ENCODE assay signal across 8 cellular contexts in the genomic region with DNA sequence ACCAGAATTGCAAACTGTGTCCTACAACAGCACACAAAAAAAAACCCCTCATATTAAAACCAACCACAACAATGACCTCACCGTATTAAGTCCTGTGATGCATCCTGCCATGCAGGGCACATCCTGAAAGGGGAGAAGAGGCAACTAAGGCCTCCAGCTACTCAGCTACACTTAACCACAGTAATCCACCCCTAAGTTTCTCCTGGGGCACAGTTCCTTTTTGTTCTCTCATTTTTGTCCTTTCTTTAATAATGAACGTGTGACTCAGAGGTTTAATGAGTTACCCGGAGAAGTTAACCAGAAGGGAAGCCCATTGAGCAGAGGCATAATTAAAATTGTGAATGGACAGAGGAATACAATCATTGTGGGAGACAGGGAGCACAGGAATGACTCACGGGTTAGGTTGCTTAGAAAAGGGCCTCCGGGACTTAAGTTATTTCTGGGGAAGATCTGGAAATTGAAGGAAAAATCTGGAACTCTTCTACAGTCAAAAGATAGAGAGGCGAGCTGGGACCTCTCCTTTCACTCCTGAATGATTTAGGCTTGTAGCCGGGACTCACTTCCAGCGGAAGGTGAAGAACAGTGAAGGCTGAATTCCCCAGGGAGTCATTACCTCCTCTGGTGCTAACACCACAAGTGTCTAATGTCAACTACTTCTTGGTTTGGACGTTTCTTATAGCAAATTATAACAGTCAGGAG. TPM values are rescaled to one million over a fixed set of nuclear protein-coding genes. Genes with fewer than 3 reads are reported as not detected.
DNase-seq lines count a peak whose midpoint lies in the region; TF ChIP-seq lines count a peak whose summit lies in the region.

No MANE protein-coding gene starts in this region.

- H3K27ac ChIP-seq in BLaER1 treated with 17β-estradiol and CSF1 and Interleukin-3, amounts not matched to agents 10 nM and 100 nM, result peak overlapping the region in 1 of 11 experiments; percentile 16; a peak in 1 of 22 replicates
- peak overlapping the region; percentile 81 for H3K27ac ChIP-seq in neuronal stem cell (replicated peaks; ENCODE audit: low read length)

- H3K4me1 Mint-ChIP-seq in activated CD4-positive, alpha-beta T cell treated with anti-CD3 and anti-CD28 coated beads, Interleukin-2, amount 10 ng/mL, durations not matched to agents 7 days and 5 days, result peaks cover 10% of the 10 kb centered on the region

- WGBS in neuronal stem cell (ENCODE audit: extremely low coverage in 2 of 2, insufficient read length in 2 of 2, insufficient replicate concordance in 1 of 2), 2 donors, result no CpG with 5 or more reads among the region's 9 CpGs

- peak overlapping the region; percentile 36 for H2AFZ ChIP-seq in neuronal stem cell (ENCODE audit: low read length)

- POLR2A ChIA-PET in activated CD4-positive, alpha-beta T cell treated with anti-CD3 and anti-CD28 coated beads, Interleukin-2, amount 10 ng/mL, durations not matched to agents 7 days and 5 days (lab: Charles Lee), result no interaction called here

- no peak overlapping the region for H2AK5ac ChIP-seq in neuronal stem cell (ENCODE audit: low read depth, low read length)

- H3K36me3 ChIP-seq in BLaER1 treated with 17β-estradiol and CSF1 and Interleukin-3, amounts not matched to agents 10 nM and 100 nM, result no peaks in the 10 kb centered on the region
- no peaks in the 10 kb centered on the region for H3K36me3 ChIP-seq in neuronal stem cell (replicated peaks in 1 of 2; ENCODE audit: control insufficient read depth in 2 of 2, insufficient read depth in 2 of 2, low read length in 2 of 2)

- peaks cover 12% of the 10 kb centered on the region for H3K9me3 Mint-ChIP-seq in activated CD4-positive, alpha-beta T cell treated with anti-CD3 and anti-CD28 coated beads, Interleukin-2, amount 10 ng/mL, durations not matched to agents 7 days and 5 days

- peaks cover 15% of the 10 kb centered on the region for H3K36me3 Mint-ChIP-seq in activated CD4-positive, alpha-beta T cell treated with anti-CD3 and anti-CD28 coated beads, Interleukin-2, amount 10 ng/mL, durations not matched to agents 7 days and 5 days (ENCODE audit: low read depth)

- no peak overlapping the region for H2BK120ac ChIP-seq in neuronal stem cell (ENCODE audit: low read depth, low read length)

- H3K79me1 ChIP-seq in neuronal stem cell (ENCODE audit: low read depth, low read length), result no peaks in the 10 kb centered on the region

- H3K4me1 ChIP-seq in BLaER1 treated with 17β-estradiol and CSF1 and Interleukin-3, amounts not matched to agents 10 nM and 100 nM, result peaks cover 11 to 17% (median 12%) of the 10 kb centered on the region in 10 experiments
- H3K4me1 ChIP-seq in neuronal stem cell (ENCODE audit: control insufficient read depth in 2 of 2, insufficient read depth in 1 of 2, low read depth in 1 of 2, low read length in 2 of 2), result peaks cover 12 to 17% of the 10 kb centered on the region in 2 donors

- H3K4me2 ChIP-seq in BLaER1 treated with 17β-estradiol and CSF1 and Interleukin-3, amounts not matched to agents 10 nM and 100 nM, result peak overlapping the region; percentile 3 to 51 (median 34)
- H3K4me2 ChIP-seq in neuronal stem cell (ENCODE audit: insufficient read depth, low read length, poor library complexity, severe bottlenecking), result peak overlapping the region; percentile 28

- no peak overlapping the region for H3K9ac ChIP-seq in BLaER1 treated with 17β-estradiol and CSF1 and Interleukin-3, amounts not matched to agents 10 nM and 100 nM
- H3K9ac ChIP-seq in neuronal stem cell (ENCODE audit: low read depth, low read length, poor library complexity), result no peak overlapping the region

- H3K4me3 Mint-ChIP-seq in activated CD4-positive, alpha-beta T cell treated with anti-CD3 and anti-CD28 coated beads, Interleukin-2, amount 10 ng/mL, durations not matched to agents 7 days and 5 days, result no peak overlapping the region

- CTCF ChIA-PET in activated CD4-positive, alpha-beta T cell treated with anti-CD3 and anti-CD28 coated beads, Interleukin-2, amount 10 ng/mL, durations not matched to agents 7 days and 5 days (lab: Charles Lee), result no interaction called here

- no peak overlapping the region for H2BK15ac ChIP-seq in neuronal stem cell (ENCODE audit: low read length)

- H4K91ac ChIP-seq in neuronal stem cell (ENCODE audit: low read depth, low read length, poor library complexity), result no peak overlapping the region

- peaks cover 0 to 21% (median 11%) of the 10 kb centered on the region in 11 experiments; a peak in 14 of 22 replicates for H3K9me3 ChIP-seq in BLaER1 treated with 17β-estradiol and CSF1 and Interleukin-3, amounts not matched to agents 10 nM and 100 nM (replicated peaks in 1 of 11)
- H3K9me3 ChIP-seq in neuronal stem cell (replicated peaks in 1 of 2; ENCODE audit: control insufficient read depth in 2 of 2, insufficient read depth in 1 of 2, low read depth in 1 of 2, low read length in 2 of 2), result no peaks in the 10 kb centered on the region

- peak overlapping the region; percentile 46 for H3K18ac ChIP-seq in neuronal stem cell (ENCODE audit: low read length)

- H2BK5ac ChIP-seq in neuronal stem cell (ENCODE audit: low read length), result no peak overlapping the region

- no peak overlapping the region for H3K27ac Mint-ChIP-seq in activated CD4-positive, alpha-beta T cell treated with anti-CD3 and anti-CD28 coated beads, Interleukin-2, amount 10 ng/mL, durations not matched to agents 7 days and 5 days

- H3K27me3 Mint-ChIP-seq in activated CD4-positive, alpha-beta T cell treated with anti-CD3 and anti-CD28 coated beads, Interleukin-2, amount 10 ng/mL, durations not matched to agents 7 days and 5 days, result no peaks in the 10 kb centered on the region

- H3K4me3 ChIP-seq in BLaER1 treated with 17β-estradiol and CSF1 and Interleukin-3, amounts not matched to agents 10 nM and 100 nM, result no peak overlapping the region
- H3K4me3 ChIP-seq in astrocyte of the cerebellum (ENCODE audit: low read depth, low read length) (no peak overlapping the region), neuronal stem cell (ENCODE audit: low read length in 2 of 2) (no peak overlapping the region)

- no peak overlapping the region for H4K8ac ChIP-seq in neuronal stem cell (ENCODE audit: low read depth, low read length)

- in situ Hi-C loops in KBM-7 (cut with MboI; ENCODE audit: low pct_unique_long_range_greater_than_20kb, low sequenced_read_pairs), result no loop called here
- in situ Hi-C loops in astrocyte of the cerebellum (cut with HindIII; ENCODE audit: low sequenced_read_pairs), result no loop called here

- H4K20me1 ChIP-seq in BLaER1 treated with 17β-estradiol and CSF1 and Interleukin-3, amounts not matched to agents 10 nM and 100 nM, result no peaks in the 10 kb centered on the region; a peak in 1 of 22 replicates

- no peak overlapping the region for H3K23ac ChIP-seq in neuronal stem cell (ENCODE audit: low read depth, low read length, poor library complexity)

- TF ChIP-seq CTCF in GM20000 (IDR thresholded peaks at IDR 0.05; ENCODE audit: extremely low read depth, missing control alignments) (no peak), astrocyte of the cerebellum (IDR thresholded peaks at IDR 0.05; ENCODE audit: low read depth, low read length, missing control alignments) (no peak)

- no peak overlapping the region for H2BK12ac ChIP-seq in neuronal stem cell (ENCODE audit: low read length)

- H3K4ac ChIP-seq in neuronal stem cell (ENCODE audit: low read length), result no peak overlapping the region

- H3K14ac ChIP-seq in neuronal stem cell (ENCODE audit: low read length), result no peak overlapping the region

- peak; percentile 57 for DNase-seq in GM20000 (ENCODE audit: low spot score)
- DNase-seq in KBM-7, result peak; percentile 24
- peak; percentile 80 for DNase-seq in astrocyte of the cerebellum (ENCODE audit: low read depth)
- DNase-seq in neuronal stem cell (ENCODE audit: low spot score), result peak; percentile 59
- DNase-seq in NAMALWA (ENCODE audit: low spot score), result no peak
- DNase-seq in activated CD4-positive, alpha-beta T cell treated with anti-CD3 and anti-CD28 coated beads, Interleukin-2, amount 50 U/mL, for 1 hour, result no peak
- no peak for DNase-seq in activated CD4-positive, alpha-beta T cell treated with anti-CD3 and anti-CD28 coated beads, Interleukin-2, amount 10 ng/mL, durations not matched to agents 7 days and 5 days

- H3K27me3 ChIP-seq in BLaER1 treated with 17β-estradiol and CSF1 and Interleukin-3, amounts not matched to agents 10 nM and 100 nM, result no peaks in the 10 kb centered on the region
- H3K27me3 ChIP-seq in neuronal stem cell (ENCODE audit: control insufficient read depth in 3 of 3, insufficient read depth in 3 of 3, low read depth in 1 of 3, low read length in 3 of 3), result no peaks in the 10 kb centered on the region

RNA-seq across cellular contexts. Expression of a gene that starts 36.9 kb away (rescaled TPM):
- polyA plus RNA-seq in neuronal stem cell (2013, experiment 1 of 2), result 1.8 TPM
- 1.8 TPM for polyA plus RNA-seq in neuronal stem cell (2013, experiment 2 of 2)
- total RNA-seq in activated CD4-positive, alpha-beta T cell treated with anti-CD3 and anti-CD28 coated beads, Interleukin-2, amount 10 ng/mL, durations not matched to agents 7 days and 5 days, result 10 to 100 TPM; 18.4 to 21.5 TPM

Comparison
In these comparisons a context has a peak if more than half of its experiments do, and no peak if none do; other contexts are left out.
1. DNase-seq: peak in GM20000 (single experiment), KBM-7 (single experiment), astrocyte of the cerebellum (single experiment) and neuronal stem cell (single experiment); none in NAMALWA (single experiment), activated CD4-positive, alpha-beta T cell treated with anti-CD3 and anti-CD28 coated beads, Interleukin-2, amount 50 U/mL, for 1 hour (single experiment) and activated CD4-positive, alpha-beta T cell treated with anti-CD3 and anti-CD28 coated beads, Interleukin-2, amount 10 ng/mL, durations not matched to agents 7 days and 5 days (single experiment).